ENCODE assay signal across 1 cellular context in the genomic region with DNA sequence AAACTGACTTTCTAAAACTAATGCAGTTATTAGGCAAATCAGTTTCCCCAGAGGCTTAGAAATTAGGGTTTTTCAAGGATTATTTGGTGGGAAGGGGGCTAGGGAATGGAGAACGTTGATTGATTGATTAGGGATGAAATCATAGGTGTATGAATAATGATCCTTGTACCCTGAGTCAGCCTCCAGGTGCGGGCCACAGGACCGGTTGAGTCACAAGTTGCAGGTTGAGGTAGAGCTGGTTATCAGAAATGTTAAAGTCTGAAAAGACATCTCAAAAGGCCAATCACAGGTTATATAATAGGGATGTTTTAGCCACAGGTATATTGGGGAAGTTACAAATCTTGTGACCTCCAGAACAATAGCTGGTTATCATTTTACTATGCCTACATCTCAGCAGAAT.
TF ChIP-seq lines count a peak whose summit lies in the region.

No MANE protein-coding gene starts in this region.

TF ChIP-seq in GM12878, 131 proteins besides CTCF, POLR2A, EP300 and RAD21 (continued from another document):
- TF ChIP-seq, protein P1, sequence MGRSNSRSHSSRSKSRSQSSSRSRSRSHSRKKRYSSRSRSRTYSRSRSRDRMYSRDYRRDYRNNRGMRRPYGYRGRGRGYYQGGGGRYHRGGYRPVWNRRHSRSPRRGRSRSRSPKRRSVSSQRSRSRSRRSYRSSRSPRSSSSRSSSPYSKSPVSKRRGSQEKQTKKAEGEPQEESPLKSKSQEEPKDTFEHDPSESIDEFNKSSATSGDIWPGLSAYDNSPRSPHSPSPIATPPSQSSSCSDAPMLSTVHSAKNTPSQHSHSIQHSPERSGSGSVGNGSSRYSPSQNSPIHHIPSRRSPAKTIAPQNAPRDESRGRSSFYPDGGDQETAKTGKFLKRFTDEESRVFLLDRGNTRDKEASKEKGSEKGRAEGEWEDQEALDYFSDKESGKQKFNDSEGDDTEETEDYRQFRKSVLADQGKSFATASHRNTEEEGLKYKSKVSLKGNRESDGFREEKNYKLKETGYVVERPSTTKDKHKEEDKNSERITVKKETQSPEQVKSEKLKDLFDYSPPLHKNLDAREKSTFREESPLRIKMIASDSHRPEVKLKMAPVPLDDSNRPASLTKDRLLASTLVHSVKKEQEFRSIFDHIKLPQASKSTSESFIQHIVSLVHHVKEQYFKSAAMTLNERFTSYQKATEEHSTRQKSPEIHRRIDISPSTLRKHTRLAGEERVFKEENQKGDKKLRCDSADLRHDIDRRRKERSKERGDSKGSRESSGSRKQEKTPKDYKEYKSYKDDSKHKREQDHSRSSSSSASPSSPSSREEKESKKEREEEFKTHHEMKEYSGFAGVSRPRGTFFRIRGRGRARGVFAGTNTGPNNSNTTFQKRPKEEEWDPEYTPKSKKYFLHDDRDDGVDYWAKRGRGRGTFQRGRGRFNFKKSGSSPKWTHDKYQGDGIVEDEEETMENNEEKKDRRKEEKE (IDR thresholded peaks at IDR 0.05): no peak
